8 cellular contexts compared by ENCODE assay signal in the genomic region with DNA sequence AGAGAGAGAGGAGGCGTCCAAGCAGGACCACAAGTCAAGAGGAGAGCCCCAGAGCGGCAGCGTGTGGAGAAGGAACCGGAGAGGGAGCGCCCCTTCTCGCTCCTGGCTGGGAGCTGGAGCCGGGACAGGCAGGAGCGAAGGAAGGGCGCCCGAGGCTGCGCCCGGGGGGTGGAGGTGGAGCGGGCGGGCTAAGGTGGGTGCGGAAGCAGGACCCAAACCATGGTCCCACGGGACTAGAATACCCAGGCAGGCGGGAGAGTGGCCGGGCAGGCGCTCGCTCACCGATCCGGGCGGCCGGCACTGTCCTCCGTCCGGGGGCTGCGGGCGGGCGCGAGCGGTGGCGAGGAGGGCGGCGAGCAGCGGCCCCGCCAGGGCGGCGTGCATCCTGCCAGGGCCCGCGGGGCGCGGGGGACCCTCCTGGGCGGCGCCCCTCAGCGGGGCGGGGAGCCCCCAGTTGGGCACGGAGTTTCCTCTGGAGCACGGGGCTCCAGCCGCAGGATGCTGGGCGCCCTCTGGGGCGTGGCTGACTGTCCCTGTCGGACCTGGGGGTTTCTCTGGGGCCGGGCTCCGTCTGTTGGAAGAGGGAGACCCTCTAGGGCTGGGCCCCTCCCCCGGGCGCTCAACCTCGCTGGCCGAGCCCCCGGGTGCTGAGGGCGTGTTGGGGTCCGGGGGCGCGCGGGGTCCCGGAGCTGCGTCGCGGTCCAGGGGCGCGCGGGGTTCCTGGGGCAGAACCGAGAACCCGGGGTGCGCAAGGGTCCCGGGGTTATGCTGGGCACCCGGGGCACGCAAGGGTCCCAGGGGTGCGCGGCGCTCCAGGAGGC. TPM values are rescaled to one million over a fixed set of nuclear protein-coding genes. Genes with fewer than 3 reads are reported as not detected.
DNase-seq lines count a peak whose midpoint lies in the region; ATAC-seq and TF ChIP-seq lines count a peak whose summit lies in the region.

No MANE protein-coding gene starts in this region.

- TF ChIP-seq POLR2A in sigmoid colon (IDR thresholded peaks at IDR 0.05), result no peak

- H3K9ac ChIP-seq in ES-I3 (ENCODE audit: low read depth, low read length), result peak overlapping the region; percentile 59

- no peaks in the 10 kb centered on the region for H3K9me3 Mint-ChIP-seq in WTC11

- ATAC-seq in WTC11, result peak; percentile 14
- no peak for ATAC-seq in GM19452 (IDR thresholded peaks at IDR 0.05; ENCODE audit: unreplicated experiment)

- TF ChIP-seq CTCF in WTC11 (IDR thresholded peaks at IDR 0.05), result no peak
- TF ChIP-seq CTCF in hepatocyte (IDR thresholded peaks at IDR 0.05; ENCODE audit: poor library complexity), result peak; percentile 2
- no peak for TF ChIP-seq CTCF in sigmoid colon (IDR thresholded peaks at IDR 0.05)

- H3K27ac ChIP-seq in hepatocyte (peak overlapping the region; percentile 6), sigmoid colon (peak overlapping the region; percentile 76 to 88 (median 78))

- no peaks in the 10 kb centered on the region for H4K20me1 ChIP-seq in hepatocyte (ENCODE audit: insufficient read depth, poor library complexity, severe bottlenecking)

- H3K79me2 ChIP-seq in hepatocyte, result peaks cover 7% of the 10 kb centered on the region

- POLR2A ChIA-PET in WTC11 (lab: Charles Lee), result interaction anchor here (0.8 kb wide), 1 partner anchor 59 kb away, joined by 3 read pairs; no protein-coding TSS in a partner anchor

- under 1% methylated on average over 34 of the region's 80 CpGs for WGBS in hepatocyte (ENCODE audit: low lambda C conversion rate, missing lambda C conversion rate)
- WGBS in sigmoid colon, 2 donors, result 2% methylated on average over 80 of the region's 80 CpGs

- CTCF ChIA-PET in WTC11 (lab: Charles Lee), result interaction anchor here (0.5 to 5.4 kb wide), 26 partner anchors 10 to 271 kb away, joined by 3 to 78 read pairs (median 8); no protein-coding TSS in a partner anchor

- peak overlapping the region; percentile 68 for H2AFZ ChIP-seq in hepatocyte

- peak overlapping the region; percentile 80 for H3K4me3 ChIP-seq in hepatocyte
- peak overlapping the region; percentile 49 to 77 (median 62) for H3K4me3 ChIP-seq in sigmoid colon

- H3K9me2 ChIP-seq in hepatocyte (replicated peaks; ENCODE audit: insufficient read depth), result no peaks in the 10 kb centered on the region

- peaks cover 58% of the 10 kb centered on the region for H3K4me1 Mint-ChIP-seq in WTC11

- H3K9me3 ChIP-seq in ES-I3 (ENCODE audit: control insufficient read depth, insufficient read depth, low read length), result no peaks in the 10 kb centered on the region
- H3K9me3 ChIP-seq in hepatocyte (ENCODE audit: low read depth), result no peaks in the 10 kb centered on the region
- no peaks in the 10 kb centered on the region for H3K9me3 ChIP-seq in sigmoid colon

- intact Hi-C loops in sigmoid colon (cut with DNase I), result loop anchor here (5.0 kb wide), 1 partner anchor 259 kb away; no protein-coding TSS in a partner anchor

- H3K4me2 ChIP-seq in hepatocyte, result peak overlapping the region; percentile 100

- peak; percentile 39 for DNase-seq in WTC11 (ENCODE audit: low spot score)
- peak; percentile 68 for DNase-seq in hepatocyte (ENCODE audit: low spot score)
- no peak for DNase-seq in sigmoid colon
- DNase-seq in NCI-H146 (lab: John Stamatoyannopoulos, UW), result no peak
- no peak for DNase-seq in NCI-H1694 (lab: John Stamatoyannopoulos, UW)
- no peak for DNase-seq in UCSD-AML1 (lab: John Stamatoyannopoulos, UW; ENCODE audit: unreplicated experiment)

- H3K27me3 Mint-ChIP-seq in WTC11 (ENCODE audit: low read depth), result peaks cover 32% of the 10 kb centered on the region

- H3K27ac Mint-ChIP-seq in WTC11, result peak overlapping the region; percentile 50

- peak overlapping the region; percentile 88 for H3K4me3 Mint-ChIP-seq in WTC11

- peaks cover 19% of the 10 kb centered on the region for H3K27me3 ChIP-seq in hepatocyte
- H3K27me3 ChIP-seq in sigmoid colon, result peaks cover 4 to 32% (median 25%) of the 10 kb centered on the region in 3 donors

- peaks cover 20% of the 10 kb centered on the region for H3K36me3 Mint-ChIP-seq in WTC11

- TF ChIP-seq EP300 in sigmoid colon (IDR thresholded peaks at IDR 0.05), result no peak

- H3K36me3 ChIP-seq in ES-I3 (ENCODE audit: insufficient read depth, low read length) (no peaks in the 10 kb centered on the region), hepatocyte (replicated peaks; ENCODE audit: insufficient read depth, low read depth) (no peaks in the 10 kb centered on the region), sigmoid colon (no peaks in the 10 kb centered on the region)

- H3K4me1 ChIP-seq in ES-I3 (ENCODE audit: insufficient read depth, low read length) (peaks cover 11% of the 10 kb centered on the region; the same call in 1 of the 2 replicates), hepatocyte (ENCODE audit: insufficient read depth) (no peaks in the 10 kb centered on the region), sigmoid colon (peaks cover 0 to 17% (median 12%) of the 10 kb centered on the region in 4 donors)

TF ChIP-seq in WTC11, 78 proteins besides CTCF, POLR2A, EP300 and RAD21:
- TF ChIP-seq, protein P1, sequence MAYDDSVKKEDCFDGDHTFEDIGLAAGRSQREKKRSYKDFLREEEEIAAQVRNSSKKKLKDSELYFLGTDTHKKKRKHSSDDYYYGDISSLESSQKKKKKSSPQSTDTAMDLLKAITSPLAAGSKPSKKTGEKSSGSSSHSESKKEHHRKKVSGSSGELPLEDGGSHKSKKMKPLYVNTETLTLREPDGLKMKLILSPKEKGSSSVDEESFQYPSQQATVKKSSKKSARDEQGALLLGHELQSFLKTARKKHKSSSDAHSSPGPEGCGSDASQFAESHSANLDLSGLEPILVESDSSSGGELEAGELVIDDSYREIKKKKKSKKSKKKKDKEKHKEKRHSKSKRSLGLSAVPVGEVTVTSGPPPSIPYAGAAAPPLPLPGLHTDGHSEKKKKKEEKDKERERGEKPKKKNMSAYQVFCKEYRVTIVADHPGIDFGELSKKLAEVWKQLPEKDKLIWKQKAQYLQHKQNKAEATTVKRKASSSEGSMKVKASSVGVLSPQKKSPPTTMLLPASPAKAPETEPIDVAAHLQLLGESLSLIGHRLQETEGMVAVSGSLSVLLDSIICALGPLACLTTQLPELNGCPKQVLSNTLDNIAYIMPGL (CRISPR knock-in tag; IDR thresholded peaks at IDR 0.05), result peak; percentile 63
- no peak for TF ChIP-seq NR1H2 (CRISPR knock-in tag; IDR thresholded peaks at IDR 0.05)
- peak; percentile 88 for TF ChIP-seq ZNF423 (CRISPR knock-in tag; IDR thresholded peaks at IDR 0.05)
- 0 out of 2 replicates have a peak, but pooled peaks have one; percentile 24 for TF ChIP-seq TP53 (CRISPR knock-in tag; IDR thresholded peaks at IDR 0.05)
- TF ChIP-seq, protein P2, sequence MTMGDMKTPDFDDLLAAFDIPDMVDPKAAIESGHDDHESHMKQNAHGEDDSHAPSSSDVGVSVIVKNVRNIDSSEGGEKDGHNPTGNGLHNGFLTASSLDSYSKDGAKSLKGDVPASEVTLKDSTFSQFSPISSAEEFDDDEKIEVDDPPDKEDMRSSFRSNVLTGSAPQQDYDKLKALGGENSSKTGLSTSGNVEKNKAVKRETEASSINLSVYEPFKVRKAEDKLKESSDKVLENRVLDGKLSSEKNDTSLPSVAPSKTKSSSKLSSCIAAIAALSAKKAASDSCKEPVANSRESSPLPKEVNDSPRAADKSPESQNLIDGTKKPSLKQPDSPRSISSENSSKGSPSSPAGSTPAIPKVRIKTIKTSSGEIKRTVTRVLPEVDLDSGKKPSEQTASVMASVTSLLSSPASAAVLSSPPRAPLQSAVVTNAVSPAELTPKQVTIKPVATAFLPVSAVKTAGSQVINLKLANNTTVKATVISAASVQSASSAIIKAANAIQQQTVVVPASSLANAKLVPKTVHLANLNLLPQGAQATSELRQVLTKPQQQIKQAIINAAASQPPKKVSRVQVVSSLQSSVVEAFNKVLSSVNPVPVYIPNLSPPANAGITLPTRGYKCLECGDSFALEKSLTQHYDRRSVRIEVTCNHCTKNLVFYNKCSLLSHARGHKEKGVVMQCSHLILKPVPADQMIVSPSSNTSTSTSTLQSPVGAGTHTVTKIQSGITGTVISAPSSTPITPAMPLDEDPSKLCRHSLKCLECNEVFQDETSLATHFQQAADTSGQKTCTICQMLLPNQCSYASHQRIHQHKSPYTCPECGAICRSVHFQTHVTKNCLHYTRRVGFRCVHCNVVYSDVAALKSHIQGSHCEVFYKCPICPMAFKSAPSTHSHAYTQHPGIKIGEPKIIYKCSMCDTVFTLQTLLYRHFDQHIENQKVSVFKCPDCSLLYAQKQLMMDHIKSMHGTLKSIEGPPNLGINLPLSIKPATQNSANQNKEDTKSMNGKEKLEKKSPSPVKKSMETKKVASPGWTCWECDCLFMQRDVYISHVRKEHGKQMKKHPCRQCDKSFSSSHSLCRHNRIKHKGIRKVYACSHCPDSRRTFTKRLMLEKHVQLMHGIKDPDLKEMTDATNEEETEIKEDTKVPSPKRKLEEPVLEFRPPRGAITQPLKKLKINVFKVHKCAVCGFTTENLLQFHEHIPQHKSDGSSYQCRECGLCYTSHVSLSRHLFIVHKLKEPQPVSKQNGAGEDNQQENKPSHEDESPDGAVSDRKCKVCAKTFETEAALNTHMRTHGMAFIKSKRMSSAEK (CRISPR knock-in tag; IDR thresholded peaks at IDR 0.05; ENCODE audit: borderline replicate concordance), result no peak
- TF ChIP-seq NFE2L1 (CRISPR knock-in tag; IDR thresholded peaks at IDR 0.05), result peak; percentile 56; the same call in 1 of the 2 replicates
- TF ChIP-seq MYBL2 (CRISPR knock-in tag; IDR thresholded peaks at IDR 0.05), result 0 out of 2 replicates have a peak, but pooled peaks have one; percentile 17
- TF ChIP-seq KAT7 (CRISPR knock-in tag; IDR thresholded peaks at IDR 0.05; ENCODE audit: borderline replicate concordance), result peak; percentile 24; the same call in 1 of the 2 replicates

RNA-seq across cellular contexts. Expression of gene TRABD2B, which starts 0.6 kb away (rescaled TPM):
- total RNA-seq in WTC11 (2021) (7.8 to 10.8 TPM (median 10.3 TPM) in 3 replicates), hepatocyte (0.60 and 1.00 TPM in 2 replicates), sigmoid colon (1 to 10 TPM in 2 of 4 donors, under 1 TPM in 2; 0.66 to 1.4 (median 1.0) TPM)
- polyA plus RNA-seq in hepatocyte (2.3 and 4.9 TPM in 2 replicates), sigmoid colon (1 to 10 TPM in 1 of 3 donors, under 1 TPM in 1, not detected in 1; 0.63 to 1.8 TPM)

Comparison
In these comparisons a context has a peak if more than half of its experiments do, and no peak if none do; other contexts are left out.
1. DNase-seq: peak in WTC11 (single experiment) and hepatocyte (single experiment); none in sigmoid colon (single experiment), NCI-H146 (single experiment), NCI-H1694 (single experiment) and UCSD-AML1 (single experiment).